Comparison of ENCODE assay signal across 8 cellular contexts in genomic region chr19:10118960-10119359, GRCh38. TPM values are rescaled to one million over a fixed set of nuclear protein-coding genes. Genes with fewer than 3 reads are reported as not detected.
DNase-seq lines count a peak whose midpoint lies in the region; ATAC-seq, FAIRE-seq and TF ChIP-seq lines count a peak whose summit lies in the region.

No MANE protein-coding gene starts in this region.

- H3K36me3 Mint-ChIP-seq in H9 (ENCODE audit: insufficient read depth in 1 of 3, low read depth in 3 of 3), result peaks cover 15 to 50% (median 34%) of the 10 kb centered on the region in 3 experiments; a peak in 6 of 7 replicates
- H3K36me3 Mint-ChIP-seq in T-helper 17 cell (ENCODE audit: low read depth), result peaks cover 4% of the 10 kb centered on the region

- no peak overlapping the region for H3T11ph ChIP-seq in H9 (ENCODE audit: low read length)

- H2BK20ac ChIP-seq in H9 (ENCODE audit: low read depth, low read length, poor library complexity, severe bottlenecking), result no peak overlapping the region

- H3K4me3 Mint-ChIP-seq in H9, result peak overlapping the region; percentile 91 to 97
- peak overlapping the region; percentile 93 for H3K4me3 Mint-ChIP-seq in T-helper 17 cell

- H3K18ac ChIP-seq in H9 (ENCODE audit: insufficient read length, low read depth, low read length), result no peak overlapping the region

- H3K27me3 Mint-ChIP-seq in H9 (ENCODE audit: low read depth) (no peaks in the 10 kb centered on the region; the same call in 1 of the 2 replicates), T-helper 17 cell (no peaks in the 10 kb centered on the region)

- peaks cover 6% of the 10 kb centered on the region for H3K23me2 ChIP-seq in H9 (ENCODE audit: insufficient read length, low read depth, low read length, poor library complexity, severe bottlenecking)

- H4K8ac ChIP-seq in H9 (replicated peaks; ENCODE audit: insufficient read length, low read depth, low read length), result no peak overlapping the region

- H3K4me1 Mint-ChIP-seq in H9 (peaks cover 4 to 6% of the 10 kb centered on the region in 2 experiments; a peak in 2 of 4 replicates), T-helper 17 cell (peaks cover 14% of the 10 kb centered on the region)

- no peaks in the 10 kb centered on the region for H3K4me1 ChIP-seq in H9 (ENCODE audit: insufficient read depth, low read length)
- peaks cover 32% of the 10 kb centered on the region for H3K4me1 ChIP-seq in skeletal muscle satellite cell (ENCODE audit: control insufficient read depth, insufficient read depth, low read length)

- no peaks in the 10 kb centered on the region for H3K79me1 ChIP-seq in H9 (ENCODE audit: insufficient read depth, low read depth, low read length, poor library complexity, severe bottlenecking)

- H3K4me2 ChIP-seq in H9 (ENCODE audit: insufficient read depth, insufficient read length, low read length), result peak overlapping the region; percentile 86
- peak overlapping the region; percentile 96 for H3K4me2 ChIP-seq in skeletal muscle satellite cell (ENCODE audit: low read length)

- no peak overlapping the region; the same call in 1 of the 2 replicates for H3K14ac ChIP-seq in H9 (ENCODE audit: insufficient read depth, low read length)

- no peak overlapping the region for H2AFZ ChIP-seq in H9 (ENCODE audit: low read length)

- DNase-seq in H9, result no peak
- DNase-seq in T-helper 17 cell, result no peak
- no peak for DNase-seq in fibroblast of villous mesenchyme (ENCODE audit: low read depth)
- DNase-seq in D721Med (ENCODE audit: insufficient read length, low spot score), result no peak
- DNase-seq in GM10248 (ENCODE audit: extremely low spot score), result no peak

- H3K9ac ChIP-seq in H9 (ENCODE audit: extremely low read depth, insufficient read length, low read length) (peak overlapping the region; percentile 86), skeletal muscle satellite cell (ENCODE audit: low read depth, low read length) (peak overlapping the region; percentile 97)

- H2AK5ac ChIP-seq in H9 (ENCODE audit: insufficient read length, low read length), result no peak overlapping the region

- WGBS in H9 (ENCODE audit: extremely low coverage, insufficient read length, low lambda C conversion rate), result no CpG with 5 or more reads among the region's 12 CpGs

- H3K27ac ChIP-seq in H9 (ENCODE audit: insufficient read length, low read depth, low read length), result no peak overlapping the region

- no peaks in the 10 kb centered on the region for H3K9me3 ChIP-seq in H9 (ENCODE audit: control insufficient read depth, low read depth, low read length)
- no peaks in the 10 kb centered on the region for H3K9me3 ChIP-seq in T-helper 17 cell (ENCODE audit: control insufficient read depth, low read length, poor library complexity, severe bottlenecking)
- no peaks in the 10 kb centered on the region for H3K9me3 ChIP-seq in skeletal muscle satellite cell (replicated peaks; ENCODE audit: low read length)

- no peak overlapping the region for H2BK5ac ChIP-seq in H9 (ENCODE audit: insufficient read length, low read length)

- H2BK120ac ChIP-seq in H9 (ENCODE audit: low read depth, low read length, poor library complexity, severe bottlenecking), result no peak overlapping the region

- ATAC-seq in T-helper 17 cell, result no peak
- ATAC-seq in GM18520 (IDR thresholded peaks at IDR 0.05; ENCODE audit: unreplicated experiment), result no peak
- ATAC-seq in GM19463 (IDR thresholded peaks at IDR 0.05; ENCODE audit: unreplicated experiment), result no peak

- H4K5ac ChIP-seq in H9 (ENCODE audit: insufficient read length, low read depth, low read length), result no peak overlapping the region

- no peak overlapping the region for H3K4ac ChIP-seq in H9 (ENCODE audit: low read depth, low read length)

- peaks cover 46% of the 10 kb centered on the region for H3K36me3 ChIP-seq in skeletal muscle satellite cell (ENCODE audit: insufficient read depth, low read length)

- no peak for FAIRE-seq in D721Med (lab: Jason Lieb, UNC)

- H3K79me2 ChIP-seq in H9 (ENCODE audit: insufficient read depth, low read length), result peaks cover 3% of the 10 kb centered on the region; the same call in 1 of the 2 replicates

- no peaks in the 10 kb centered on the region for H4K20me1 ChIP-seq in H9 (ENCODE audit: control insufficient read depth, insufficient read depth, insufficient read length)

- H3K27ac Mint-ChIP-seq in H9, result peak overlapping the region; percentile 54 to 98 (median 95)
- peak overlapping the region; percentile 91 for H3K27ac Mint-ChIP-seq in T-helper 17 cell

- H3K4me3 ChIP-seq in fibroblast of villous mesenchyme (ENCODE audit: low read depth, low read length) (peak overlapping the region; percentile 91), skeletal muscle satellite cell (ENCODE audit: low read length) (peak overlapping the region; percentile 80)

- no peak overlapping the region for H2BK15ac ChIP-seq in H9 (ENCODE audit: low read depth, low read length)

- H3K27me3 ChIP-seq in H9 (ENCODE audit: insufficient read depth, low read length), result no peaks in the 10 kb centered on the region
- no peaks in the 10 kb centered on the region for H3K27me3 ChIP-seq in skeletal muscle satellite cell (ENCODE audit: control insufficient read depth, insufficient read depth, low read length)

- no peak overlapping the region for H2BK12ac ChIP-seq in H9 (ENCODE audit: insufficient read length, low read depth, low read length)

- no peak overlapping the region for H3K56ac ChIP-seq in H9 (ENCODE audit: insufficient read length, low read depth, low read length)

- POLR2A ChIA-PET in GM10248 (lab: Yijun Ruan, JAX), result interaction anchor here (0.7 to 1.3 kb wide), 2 partner anchors 23 to 114 kb away, joined by 3 to 4 read pairs; no protein-coding TSS in a partner anchor

- H4K91ac ChIP-seq in H9 (ENCODE audit: insufficient read length, low read depth, low read length), result no peak overlapping the region

- CTCF ChIA-PET in GM10248 (lab: Yijun Ruan, JAX), result interaction anchor here (0.7 to 11.7 kb wide), 4 partner anchors 19 to 288 kb away, joined by 3 to 163 read pairs (median 4); partner anchors contain the start of gene ANGPTL6

- TF ChIP-seq CTCF in H9 (conservative IDR thresholded peaks at IDR 0.05) (no peak), fibroblast of villous mesenchyme (IDR thresholded peaks at IDR 0.05; ENCODE audit: insufficient read depth, low read depth, low read length) (no peak), D721Med (IDR thresholded peaks at IDR 0.05; ENCODE audit: insufficient read depth, missing control alignments) (no peak), GM10248 (IDR thresholded peaks at IDR 0.05; ENCODE audit: control extremely low read depth, extremely low read depth, low read depth, missing control alignments) (no peak)

- H3K9me3 Mint-ChIP-seq in H9, result no peaks in the 10 kb centered on the region

- no peak overlapping the region for H3K23ac ChIP-seq in H9 (ENCODE audit: insufficient read length, low read depth, low read length)

RNA-seq across cellular contexts. Expression of gene EIF3G, which starts 0.7 kb away (rescaled TPM):
- total RNA-seq in H9 (2021), result 290 and 296 TPM in 2 replicates
- 100 to 1,000 TPM; 312 to 322 TPM for total RNA-seq in T-helper 17 cell
- total RNA-seq in fibroblast of villous mesenchyme, result 244 and 264 TPM in 2 replicates
- 278 and 322 TPM in 2 replicates for total RNA-seq in skeletal muscle satellite cell (2012; rRNA removed)

RNA-seq across cellular contexts. Expression of gene P2RY11, which starts 7.5 kb away (rescaled TPM):
- 60.6 and 63.7 TPM in 2 replicates for total RNA-seq in H9 (2021)
- 10 to 100 TPM; 46.6 to 50.8 TPM for total RNA-seq in T-helper 17 cell
- total RNA-seq in fibroblast of villous mesenchyme, result 0.43 and 1.9 TPM in 2 replicates
- 3.3 and 4.4 TPM in 2 replicates for total RNA-seq in skeletal muscle satellite cell (2012; rRNA removed)

RNA-seq across cellular contexts. Expression of gene PPAN, which starts 12.8 kb away (rescaled TPM):
- total RNA-seq in H9 (2021) (150 and 157 TPM in 2 replicates), T-helper 17 cell (10 to 100 TPM; 79.8 to 87.8 TPM), fibroblast of villous mesenchyme (23.8 and 28.1 TPM in 2 replicates)
- total RNA-seq in skeletal muscle satellite cell (2012; rRNA removed), result 41.6 and 52.4 TPM in 2 replicates

RNA-seq across cellular contexts. Expression of gene ANGPTL6, which starts 16.5 kb away (rescaled TPM):
- total RNA-seq in H9 (2021) (0.18 and 0.26 TPM in 2 replicates), T-helper 17 cell (1 to 10 TPM in 1 of 2 donors, under 1 TPM in 1; 0.86 to 2.2 TPM), fibroblast of villous mesenchyme (under 0.01 TPM in 1 of 2 replicates, not detected in the other)
- 0.22 TPM in 1 of 2 replicates, not detected in the other for total RNA-seq in skeletal muscle satellite cell (2012; rRNA removed)

RNA-seq across cellular contexts. Expression of gene SHFL, which starts 32.8 kb away (rescaled TPM):
- total RNA-seq in H9 (2021) (20.0 and 21.1 TPM in 2 replicates), T-helper 17 cell (10 to 100 TPM; 65.2 to 68.0 TPM), fibroblast of villous mesenchyme (24.2 and 25.9 TPM in 2 replicates)
- 10.7 and 18.3 TPM in 2 replicates for total RNA-seq in skeletal muscle satellite cell (2012; rRNA removed)

Comparison
In these comparisons a context has a peak if more than half of its experiments do, and no peak if none do; other contexts are left out.
1. RNA of gene P2RY11, which starts 7.5 kb away (total RNA-seq): 60.6 to 63.7 TPM in H9 and 46.6 to 50.8 TPM in T-helper 17 cell; 0.43 to 1.9 TPM in fibroblast of villous mesenchyme; every median in the first group is over 10 times any median in the second.